Comparison of ENCODE assay signal across 14 cellular contexts in the genomic region with DNA sequence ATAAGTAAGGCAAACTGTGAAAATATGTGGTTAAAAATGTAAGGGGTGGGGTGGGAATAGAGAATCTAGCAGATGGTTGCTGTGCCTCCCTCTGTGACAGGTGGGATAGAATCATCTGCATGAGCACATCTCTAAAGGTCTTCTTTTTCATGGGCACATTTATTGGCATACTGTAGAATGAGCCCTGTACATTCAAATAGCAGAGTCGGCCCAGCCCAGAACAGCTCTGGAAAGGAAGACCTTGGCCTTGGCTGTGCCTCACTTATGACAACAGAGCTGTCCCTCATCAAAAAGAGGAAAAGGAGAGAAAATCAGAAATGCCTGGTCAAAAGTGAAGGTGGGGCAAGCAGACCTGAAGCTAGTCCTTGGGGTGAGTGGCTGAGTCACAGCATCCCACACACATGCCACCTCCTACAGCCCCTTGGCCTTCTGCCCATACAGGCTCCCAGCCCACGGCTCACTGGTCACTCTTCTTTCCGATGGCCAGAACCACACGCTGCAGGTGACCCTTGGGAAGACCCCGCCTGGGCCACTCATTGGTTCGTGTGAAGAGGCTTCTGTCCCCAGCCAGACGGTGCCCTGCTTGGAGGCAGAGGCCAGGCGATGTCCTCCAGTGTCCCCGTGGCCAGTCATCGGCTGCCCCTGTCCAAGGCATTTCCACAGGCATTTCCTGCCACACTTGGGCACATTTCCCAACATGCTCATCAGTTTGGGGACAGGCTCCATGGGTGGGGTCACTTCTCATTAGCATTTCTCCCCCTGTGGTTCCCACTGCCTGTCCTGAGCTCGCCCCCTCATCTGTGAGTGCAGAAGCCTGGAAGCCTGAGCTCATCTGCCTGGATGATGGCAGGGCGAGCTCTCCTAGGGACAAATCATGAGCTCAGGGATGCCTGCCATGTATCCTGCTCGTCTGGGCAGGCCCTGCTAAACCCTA.
DNase-seq lines count a peak whose midpoint lies in the region; ATAC-seq and TF ChIP-seq lines count a peak whose summit lies in the region.
"Had no signal": no experiment of that assay in that cellular context is flagged by ENCODE, and none has a peak within 500 bp of the region (broad histone marks: within the 10 kb centered on the region; RNA-seq: fewer than 3 reads in every experiment).

No MANE protein-coding gene starts in this region.

- no peaks in the 10 kb centered on the region for H3K9me3 ChIP-seq in GM23248 (ENCODE audit: low read depth)
- H3K9me3 ChIP-seq in RWPE2 (ENCODE audit: severe bottlenecking), result no peaks in the 10 kb centered on the region
- H3K9me3 ChIP-seq in Karpas-422 (ENCODE audit: low read length), result no peaks in the 10 kb centered on the region
- H3K9me3 ChIP-seq: gastrocnemius medialis, testis had no signal

- no peak overlapping the region for H3K4me3 ChIP-seq in GM23248
- H3K4me3 ChIP-seq in RWPE2 (ENCODE audit: severe bottlenecking), result no peak overlapping the region
- no peak overlapping the region for H3K4me3 ChIP-seq in Karpas-422 (ENCODE audit: low read length)
- H3K4me3 ChIP-seq: gastrocnemius medialis, testis had no signal

- H4K20me1 ChIP-seq in GM23248 (ENCODE audit: insufficient read depth), result no peaks in the 10 kb centered on the region
- 0 out of 2 replicates have a peak, but pooled peaks cover 3% of the 10 kb centered on the region for H4K20me1 ChIP-seq in Karpas-422 (ENCODE audit: insufficient read depth, low read depth, low read length)

- H3K9me2 ChIP-seq in GM23248 (ENCODE audit: insufficient read depth), result no peaks in the 10 kb centered on the region
- no peaks in the 10 kb centered on the region for H3K9me2 ChIP-seq in Karpas-422 (replicated peaks; ENCODE audit: insufficient read depth, low read length)

- H3K79me2 ChIP-seq in GM23248 (ENCODE audit: insufficient read depth), result peaks cover 25% of the 10 kb centered on the region
- no peaks in the 10 kb centered on the region for H3K79me2 ChIP-seq in Karpas-422 (ENCODE audit: low read length)

- H2AFZ ChIP-seq in GM23248 (no peak overlapping the region), Karpas-422 (ENCODE audit: low read length) (no peak overlapping the region)

- DNase-seq in GM23248 (peak; percentile 84), RWPE2 (ENCODE audit: low spot score) (no peak), foreskin keratinocyte (peak; percentile 42 to 47), renal cortical epithelial cell (ENCODE audit: low read depth) (peak; percentile 63), Karpas-422 (no peak)
- no peak for DNase-seq in stimulated activated CD4-positive, alpha-beta T cell treated with anti-CD3 and anti-CD28 coated beads, Interleukin-2, amount 100 ng/mL, for 48 hours
- no peak for DNase-seq in effector CD8-positive, alpha-beta T cell (lab: John Stamatoyannopoulos, UW)
- DNase-seq: activated naive CD8-positive, alpha-beta T cell treated with anti-CD3 and anti-CD28 coated beads for 36 hours; CD8-positive, alpha-beta T cell; gastrocnemius medialis; nephron progenitor cell; SIG-M5; testis had no signal

- peaks cover 89% of the 10 kb centered on the region for H3F3A ChIP-seq in GM23248 (ENCODE audit: insufficient read depth)

- H3K36me3 ChIP-seq in GM23248 (ENCODE audit: low read depth) (no peaks in the 10 kb centered on the region), RWPE2 (ENCODE audit: low read depth) (no peaks in the 10 kb centered on the region), Karpas-422 (ENCODE audit: insufficient read depth, low read length) (no peaks in the 10 kb centered on the region)
- H3K36me3 ChIP-seq: gastrocnemius medialis had no signal

- H3K9ac ChIP-seq in GM23248 (peak overlapping the region; percentile 77), Karpas-422 (ENCODE audit: low read length) (no peak overlapping the region)

- H3K4me2 ChIP-seq in GM23248 (ENCODE audit: unreplicated experiment) (peak overlapping the region; percentile 75), Karpas-422 (ENCODE audit: low read depth, low read length, poor library complexity, severe bottlenecking) (no peak overlapping the region)

- H3K27me3 ChIP-seq in GM23248 (replicated peaks; ENCODE audit: insufficient read depth) (no peaks in the 10 kb centered on the region), RWPE2 (ENCODE audit: insufficient read depth, poor library complexity, severe bottlenecking) (no peaks in the 10 kb centered on the region), foreskin keratinocyte (no peaks in the 10 kb centered on the region), Karpas-422 (ENCODE audit: low read length) (no peaks in the 10 kb centered on the region)
- H3K27me3 ChIP-seq: gastrocnemius medialis, testis had no signal

- in situ Hi-C loops in GM23248 (cut with MboI), result no loop called here

- WGBS in GM23248 (ENCODE audit: low coverage in 1 of 2, low lambda C conversion rate in 2 of 2, missing lambda C conversion rate in 2 of 2), 2 experiments, result 7 to 15% methylated on average over 9 to 13 of the region's 13 CpGs

- H3K4me1 ChIP-seq in GM23248 (ENCODE audit: insufficient read depth), result peaks cover 86% of the 10 kb centered on the region
- H3K4me1 ChIP-seq in RWPE2 (ENCODE audit: insufficient read depth, poor library complexity, severe bottlenecking), result peaks cover 44% of the 10 kb centered on the region
- H3K4me1 ChIP-seq in foreskin keratinocyte, result peaks cover 24% of the 10 kb centered on the region
- H3K4me1 ChIP-seq in Karpas-422 (ENCODE audit: low read length), result no peaks in the 10 kb centered on the region
- H3K4me1 ChIP-seq: testis had no signal

- peak overlapping the region; percentile 98 for H3K27ac ChIP-seq in GM23248
- peak overlapping the region; percentile 85 for H3K27ac ChIP-seq in RWPE2 (ENCODE audit: poor library complexity, severe bottlenecking)
- H3K27ac ChIP-seq in foreskin keratinocyte, result no peak overlapping the region
- H3K27ac ChIP-seq in Karpas-422 (ENCODE audit: low read length), result no peak overlapping the region
- H3K27ac ChIP-seq: gastrocnemius medialis, testis had no signal

- no peak for TF ChIP-seq CTCF in RWPE2 (IDR thresholded peaks at IDR 0.05; ENCODE audit: poor library complexity, severe bottlenecking)
- TF ChIP-seq CTCF in foreskin keratinocyte (conservative IDR thresholded peaks at IDR 0.05), result no peak

- ATAC-seq in RWPE2 (ENCODE audit: low read depth) (no peak), foreskin keratinocyte (no peak), HG03469 (IDR thresholded peaks at IDR 0.05; ENCODE audit: unreplicated experiment) (no peak)
- ATAC-seq: CD8-positive, alpha-beta T cell had no signal

Comparison
In these comparisons a context has a peak if more than half of its experiments do, and no peak if none do; other contexts are left out.
1. DNase-seq: peak in GM23248 (single experiment), foreskin keratinocyte (2 of 2) and renal cortical epithelial cell (single experiment); none in RWPE2 (single experiment), Karpas-422 (single experiment), stimulated activated CD4-positive, alpha-beta T cell treated with anti-CD3 and anti-CD28 coated beads, Interleukin-2, amount 100 ng/mL, for 48 hours (0 of 2) and effector CD8-positive, alpha-beta T cell (single experiment).
2. H3K27ac ChIP-seq: peak in GM23248 (single experiment) and RWPE2 (single experiment); none in foreskin keratinocyte (single experiment) and Karpas-422 (single experiment).